ENCODE assay signal across 23 cellular contexts in the genomic region with DNA sequence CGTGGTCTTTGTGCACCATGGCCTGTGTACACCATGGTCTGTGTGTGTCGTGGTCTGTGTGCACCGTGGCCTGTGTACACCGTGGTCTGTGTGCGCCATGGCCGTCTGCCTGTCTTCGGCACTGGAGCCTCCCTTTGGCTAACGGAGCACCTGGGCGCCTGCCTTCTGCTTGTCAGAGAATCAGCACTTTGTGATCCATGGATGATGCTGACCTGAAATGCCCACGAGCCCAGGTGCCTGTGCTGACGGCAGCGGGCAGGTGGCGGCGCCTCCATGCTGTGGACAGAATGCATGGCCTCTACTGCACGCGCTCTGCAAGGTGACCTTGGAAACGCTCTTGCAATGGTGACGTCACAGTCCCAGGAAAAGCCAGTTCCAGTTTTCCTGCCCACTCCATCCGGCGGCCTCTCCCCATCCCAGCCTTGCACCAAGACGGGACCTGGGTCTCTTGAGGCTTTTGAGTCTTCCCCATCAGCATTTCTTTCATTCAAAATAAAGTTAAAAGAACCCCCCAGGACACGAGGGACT. TPM values are rescaled to one million over a fixed set of nuclear protein-coding genes. Genes with fewer than 3 reads are reported as not detected.
DNase-seq lines count a peak whose midpoint lies in the region; ATAC-seq, FAIRE-seq and TF ChIP-seq lines count a peak whose summit lies in the region.
"Had no signal": no experiment of that assay in that cellular context is flagged by ENCODE, and none has a peak within 500 bp of the region (broad histone marks: within the 10 kb centered on the region; RNA-seq: fewer than 3 reads in every experiment).

No MANE protein-coding gene starts in this region.

- H3K9me3 ChIP-seq in K562 (replicated peaks; ENCODE audit: control insufficient read depth, insufficient read depth, low read depth, low read length): no peaks in the 10 kb centered on the region
- no peaks in the 10 kb centered on the region for H3K9me3 ChIP-seq in mesenchymal stem cell (ENCODE audit: control insufficient read depth, low read length)
- H3K9me3 ChIP-seq: BLaER1 had no signal

- no peak overlapping the region for H3K14ac ChIP-seq in mesenchymal stem cell (ENCODE audit: low read length in 2 of 2)

- DNase-seq in NCI-H748 (lab: John Stamatoyannopoulos, UW; ENCODE audit: unreplicated experiment): peak; percentile 10
- DNase-seq in NCI-H748 treated with DMSO at 0.1 percent for 48 hours (lab: John Stamatoyannopoulos, UW): no peak
- DNase-seq in COLO668 (lab: John Stamatoyannopoulos, UW; ENCODE audit: unreplicated experiment): peak; percentile 4
- peak; percentile 34 for DNase-seq in NCI-H146 (lab: John Stamatoyannopoulos, UW)
- no peak for DNase-seq in K562 (ENCODE audit: extremely low read depth in 1 of 4, low spot score in 3 of 4)
- no peak for DNase-seq in mesenchymal stem cell
- DNase-seq in stimulated activated naive CD8-positive, alpha-beta T cell treated with anti-CD3 and anti-CD28 coated beads, Interleukin-15, amount 100 ng/mL, for 72 hours: no peak
- no peak for DNase-seq in glutamatergic neuron
- DNase-seq: 8988T; Calu3; CD4-positive, alpha-beta memory T cell; DMS 273 treated with DMSO at 0.1 percent for 48 hours; DMS79 treated with DMSO at 0.1 percent for 48 hours; GF-D8; H9; IMR-90; KBM-7 had no signal

- H3K4me3 Mint-ChIP-seq in stimulated activated naive CD8-positive, alpha-beta T cell treated with anti-CD3 and anti-CD28 coated beads, Interleukin-15, amount 100 ng/mL, for 72 hours: no peak overlapping the region
- no peak overlapping the region for H3K4me3 Mint-ChIP-seq in glutamatergic neuron (ENCODE audit: unreplicated experiment)
- H3K4me3 Mint-ChIP-seq: CD14-positive monocyte; CD4-positive, alpha-beta memory T cell; GM23338; H9 had no signal

- H3K23ac ChIP-seq in mesenchymal stem cell (ENCODE audit: low read length in 2 of 2): no peak overlapping the region

- in situ Hi-C loops in K562 (cut with MboI): no loop called here

- H3K79me1 ChIP-seq in mesenchymal stem cell (replicated peaks; ENCODE audit: low read length, poor library complexity, severe bottlenecking): no peaks in the 10 kb centered on the region

- TF ChIP-seq RAD21 in K562 (CRISPR knock-in tag; conservative IDR thresholded peaks at IDR 0.05 in 1 of 2, IDR thresholded peaks at IDR 0.05 in 1 of 2): no peak

- no peaks in the 10 kb centered on the region for H3K4me1 Mint-ChIP-seq in stimulated activated naive CD8-positive, alpha-beta T cell treated with anti-CD3 and anti-CD28 coated beads, Interleukin-15, amount 100 ng/mL, for 72 hours
- no peaks in the 10 kb centered on the region for H3K4me1 Mint-ChIP-seq in glutamatergic neuron (ENCODE audit: low read depth, unreplicated experiment)
- H3K4me1 Mint-ChIP-seq: CD14-positive monocyte; CD4-positive, alpha-beta memory T cell had no signal

- intact Hi-C loops in K562 (cut with micrococcal nuclease): no loop called here

- TF ChIP-seq CTCF in K562 (IDR thresholded peaks at IDR 0.05 in 2 of 3, conservative IDR thresholded peaks at IDR 0.05 in 1 of 3; ENCODE audit: insufficient read depth in 2 of 3, low read depth in 1 of 3, low read length in 3 of 3) (no peak), glutamatergic neuron (IDR thresholded peaks at IDR 0.05; ENCODE audit: partially characterized antibody, unreplicated experiment) (no peak)

- H3K9ac ChIP-seq in K562 (ENCODE audit: insufficient read depth in 1 of 2, low read depth in 2 of 2, low read length in 2 of 2) (no peak overlapping the region), mesenchymal stem cell (ENCODE audit: low read length) (no peak overlapping the region)
- H3K9ac ChIP-seq: BLaER1 had no signal

- H3K4ac ChIP-seq in mesenchymal stem cell (ENCODE audit: low read depth in 1 of 2, low read length in 2 of 2): peak overlapping the region in 1 of 2 experiments; percentile 35

- BruUV-seq in K562 (replicated peaks; lab: Mats Ljungman, UMichigan): no TSS peak

- no peak overlapping the region for H2BK5ac ChIP-seq in mesenchymal stem cell (ENCODE audit: low read depth, low read length, poor library complexity, severe bottlenecking)

- no peak overlapping the region for H2BK120ac ChIP-seq in mesenchymal stem cell (ENCODE audit: low read depth, low read length)

- peaks cover 9% of the 10 kb centered on the region for H3K27me3 Mint-ChIP-seq in stimulated activated naive CD8-positive, alpha-beta T cell treated with anti-CD3 and anti-CD28 coated beads, Interleukin-15, amount 100 ng/mL, for 72 hours
- H3K27me3 Mint-ChIP-seq in glutamatergic neuron (ENCODE audit: unreplicated experiment): no peaks in the 10 kb centered on the region
- H3K27me3 Mint-ChIP-seq: CD4-positive, alpha-beta memory T cell had no signal

- H2BK12ac ChIP-seq in mesenchymal stem cell (ENCODE audit: low read length in 2 of 2): no peak overlapping the region

- H2AFZ ChIP-seq in K562 (ENCODE audit: low read depth, low read length): no peak overlapping the region
- no peak overlapping the region for H2AFZ ChIP-seq in mesenchymal stem cell (ENCODE audit: low read depth, low read length)
- H2AFZ ChIP-seq: GM23338 had no signal

- FAIRE-seq in K562 (lab: Jason Lieb, UNC): no peak

- H2BK15ac ChIP-seq in mesenchymal stem cell (ENCODE audit: low read depth, poor library complexity, severe bottlenecking): no peak overlapping the region

- POLR2A ChIA-PET in K562 (lab: Yijun Ruan, JAX): no interaction called here

- H3K18ac ChIP-seq in mesenchymal stem cell (ENCODE audit: low read depth in 1 of 2, low read length in 2 of 2): no peak overlapping the region

- no peak overlapping the region for H2AK5ac ChIP-seq in mesenchymal stem cell (ENCODE audit: low read length, severe bottlenecking)

- TF ChIP-seq POLR2A in K562 (conservative IDR thresholded peaks at IDR 0.05): no peak

- CTCF ChIA-PET in K562 (lab: Yijun Ruan, JAX; ENCODE audit: low intra/inter-chr PET ratio): no interaction called here

- no peak overlapping the region for H3K27ac ChIP-seq in K562 (ENCODE audit: extremely low read depth, low read depth, low read length)
- no peak overlapping the region for H3K27ac ChIP-seq in mesenchymal stem cell (ENCODE audit: low read length, poor library complexity, severe bottlenecking)
- H3K27ac ChIP-seq: BLaER1 had no signal

- no peak for TF ChIP-seq EP300 in K562 (IDR thresholded peaks at IDR 0.05; ENCODE audit: low read length)

- peaks cover 4% of the 10 kb centered on the region; the same call in 1 of the 2 replicates for H4K20me1 ChIP-seq in K562 (replicated peaks; ENCODE audit: control insufficient read depth, insufficient read depth, low read length)
- H4K20me1 ChIP-seq: BLaER1 had no signal

- no peak overlapping the region for H4K91ac ChIP-seq in mesenchymal stem cell (ENCODE audit: low read length)

- H3K9me1 ChIP-seq in K562 (ENCODE audit: control insufficient read depth, insufficient read depth, low read length): peaks cover 3% of the 10 kb centered on the region

- no peaks in the 10 kb centered on the region for H3K79me2 ChIP-seq in K562 (ENCODE audit: control insufficient read depth, insufficient read depth, low read length)

- no peaks in the 10 kb centered on the region for H3K36me3 Mint-ChIP-seq in glutamatergic neuron (ENCODE audit: unreplicated experiment)
- H3K36me3 Mint-ChIP-seq: CD14-positive monocyte; CD4-positive, alpha-beta memory T cell had no signal

- H3K4me1 ChIP-seq in K562 (replicated peaks in 1 of 2; ENCODE audit: control insufficient read depth in 2 of 2, insufficient read depth in 2 of 2, low read length in 2 of 2) (peaks cover 0 to 7% of the 10 kb centered on the region in 2 experiments; a peak in 3 of 5 replicates), mesenchymal stem cell (ENCODE audit: control insufficient read depth, insufficient read depth, low read depth, low read length) (peaks cover 2% of the 10 kb centered on the region)
- H3K4me1 ChIP-seq: BLaER1 had no signal

- H3K27me3 ChIP-seq in K562 (ENCODE audit: control insufficient read depth in 2 of 2, insufficient read depth in 2 of 2, low read length in 2 of 2) (peaks cover 24 to 58% of the 10 kb centered on the region in 2 experiments), mesenchymal stem cell (ENCODE audit: control insufficient read depth in 1 of 2, insufficient read depth in 1 of 2, low read length in 2 of 2) (peaks cover 0 to 6% of the 10 kb centered on the region in 2 experiments)
- H3K27me3 ChIP-seq: BLaER1 had no signal

- no peak overlapping the region for H3K27ac Mint-ChIP-seq in stimulated activated naive CD8-positive, alpha-beta T cell treated with anti-CD3 and anti-CD28 coated beads, Interleukin-15, amount 100 ng/mL, for 72 hours
- H3K27ac Mint-ChIP-seq in glutamatergic neuron (ENCODE audit: unreplicated experiment): no peak overlapping the region
- H3K27ac Mint-ChIP-seq: CD14-positive monocyte; CD4-positive, alpha-beta memory T cell; GM23338; H9 had no signal

- ATAC-seq in K562: no peak
- no peak for ATAC-seq in stimulated activated naive CD8-positive, alpha-beta T cell treated with anti-CD3 and anti-CD28 coated beads, Interleukin-15, amount 100 ng/mL, for 72 hours
- ATAC-seq: GM23338 had no signal

- 6% methylated on average over 22 of the region's 22 CpGs for WGBS in K562 (ENCODE audit: insufficient coverage, low coverage, missing lambda C conversion rate)
- WGBS in mesenchymal stem cell: 86% methylated on average over 22 of the region's 22 CpGs

- H4K8ac ChIP-seq in mesenchymal stem cell (ENCODE audit: low read length): no peak overlapping the region

- no peak overlapping the region for H3K4me2 ChIP-seq in K562 (ENCODE audit: insufficient read depth, low read length)
- no peak overlapping the region for H3K4me2 ChIP-seq in mesenchymal stem cell (ENCODE audit: low read length, poor library complexity, severe bottlenecking)
- H3K4me2 ChIP-seq: BLaER1, GM23338 had no signal

- H3K36me3 ChIP-seq in K562 (ENCODE audit: control insufficient read depth, insufficient read depth, low read length) (no peaks in the 10 kb centered on the region), mesenchymal stem cell (ENCODE audit: control insufficient read depth in 1 of 2, insufficient read depth in 2 of 2, low read depth in 1 of 2, low read length in 2 of 2) (no peaks in the 10 kb centered on the region)
- H3K36me3 ChIP-seq: BLaER1 had no signal

- no peak overlapping the region for H3K4me3 ChIP-seq in K562
- no peak overlapping the region for H3K4me3 ChIP-seq in mesenchymal stem cell (ENCODE audit: insufficient read depth in 1 of 2, low read depth in 1 of 2, low read length in 2 of 2)
- H3K4me3 ChIP-seq: BLaER1, GM23338 had no signal

- no peaks in the 10 kb centered on the region for H3K9me3 Mint-ChIP-seq in stimulated activated naive CD8-positive, alpha-beta T cell treated with anti-CD3 and anti-CD28 coated beads, Interleukin-15, amount 100 ng/mL, for 72 hours
- no peaks in the 10 kb centered on the region for H3K9me3 Mint-ChIP-seq in glutamatergic neuron (ENCODE audit: unreplicated experiment)

RNA-seq across cellular contexts. Expression of a gene that starts 14.6 kb away (rescaled TPM):
- total RNA-seq in K562 (2011; cell fraction: chromatin; rRNA removed; ENCODE audit: low replicate concordance): not detected in 2 replicates
- not detected in 2 replicates for total RNA-seq in K562 (2011; cell fraction: nucleolus; rRNA removed)
- total RNA-seq in K562 (2011; cell fraction: nucleoplasm; rRNA removed): not detected in 2 replicates
- total RNA-seq in K562 (2014; rRNA removed): not detected in 2 replicates
- not detected in 2 replicates for total RNA-seq in K562 (2014; rRNA removed; fragmentation: Illumina TruSeq; extraction: Trizol)
- total RNA-seq in K562 (2015; rRNA removed; fragmentation: Illumina TruSeq; extraction: Trizol): not detected in 2 replicates
- total RNA-seq in K562 (2021): not detected in 2 replicates
- not detected in 2 replicates for polyA plus RNA-seq in K562 (2011; rRNA removed)
- not detected in 2 replicates for polyA plus RNA-seq in K562 (2011; cell fraction: cytosol; rRNA removed)
- not detected in 2 replicates for polyA plus RNA-seq in K562 (2011; cell fraction: nucleus; rRNA removed)
- not detected in 2 replicates for polyA plus RNA-seq in K562 (2012)
- polyA plus RNA-seq in K562 (2014; fragmentation: Illumina TruSeq; extraction: Trizol): not detected in 2 replicates
- not detected for polyA plus RNA-seq in K562 (2014; fragmentation: Nextera tagmentation; extraction: Ambion mirVana)
- not detected in 2 replicates for polyA plus RNA-seq in K562 (2014; rRNA removed)
- not detected in 2 replicates for polyA minus RNA-seq in K562 (2011; rRNA and poly(A)+ RNA removed)
- polyA minus RNA-seq in K562 (2011; cell fraction: cytosol; rRNA and poly(A)+ RNA removed): not detected in 2 replicates
- polyA minus RNA-seq in K562 (2011; cell fraction: nucleus; rRNA and poly(A)+ RNA removed): not detected in 2 replicates
- not detected for polyA plus RNA-seq in mesenchymal stem cell (2013, experiment 1 of 2)
- polyA plus RNA-seq in mesenchymal stem cell (2013, experiment 2 of 2): not detected
- total RNA-seq in glutamatergic neuron (ENCODE audit: unreplicated experiment): not detected
- total RNA-seq: A673; Calu3; CD4-positive, alpha-beta memory T cell; GM23338; HT-29; IMR-90 had no signal
- polyA plus RNA-seq: AG04450; CD14-positive monocyte; CD4-positive, alpha-beta memory T cell; GM23338; IMR-90 had no signal

RNA-seq across cellular contexts. Expression of a gene that starts 21.6 kb away (rescaled TPM):
- total RNA-seq in K562 (2011; cell fraction: chromatin; rRNA removed; ENCODE audit: low replicate concordance): 0.42 TPM in 1 of 2 replicates, not detected in the other
- 0.26 and 0.33 TPM in 2 replicates for total RNA-seq in K562 (2011; cell fraction: nucleolus; rRNA removed)
- total RNA-seq in K562 (2011; cell fraction: nucleoplasm; rRNA removed): 0.31 and 0.44 TPM in 2 replicates
- 0.16 and 0.41 TPM in 2 replicates for total RNA-seq in K562 (2014; rRNA removed)
- not detected in 2 replicates for total RNA-seq in K562 (2014; rRNA removed; fragmentation: Illumina TruSeq; extraction: Trizol)
- total RNA-seq in K562 (2015; rRNA removed; fragmentation: Illumina TruSeq; extraction: Trizol): 0.19 TPM in 1 of 2 replicates, not detected in the other
- 0.29 TPM in 1 of 2 replicates, not detected in the other for total RNA-seq in K562 (2021)
- polyA plus RNA-seq in K562 (2011; rRNA removed): 0.16 and 0.17 TPM in 2 replicates
- 0.22 and 0.40 TPM in 2 replicates for polyA plus RNA-seq in K562 (2011; cell fraction: cytosol; rRNA removed)
- polyA plus RNA-seq in K562 (2011; cell fraction: nucleus; rRNA removed): 0.59 and 0.65 TPM in 2 replicates
- polyA plus RNA-seq in K562 (2012): 0.16 and 0.68 TPM in 2 replicates
- not detected in 2 replicates for polyA plus RNA-seq in K562 (2014; fragmentation: Illumina TruSeq; extraction: Trizol)
- polyA plus RNA-seq in K562 (2014; fragmentation: Nextera tagmentation; extraction: Ambion mirVana): not detected
- polyA plus RNA-seq in K562 (2014; rRNA removed): 0.24 TPM in 1 of 2 replicates, not detected in the other
- not detected in 2 replicates for polyA minus RNA-seq in K562 (2011; rRNA and poly(A)+ RNA removed)
- not detected in 2 replicates for polyA minus RNA-seq in K562 (2011; cell fraction: cytosol; rRNA and poly(A)+ RNA removed)
- 0.22 TPM in 1 of 2 replicates, not detected in the other for polyA minus RNA-seq in K562 (2011; cell fraction: nucleus; rRNA and poly(A)+ RNA removed)
- polyA plus RNA-seq in mesenchymal stem cell (2013, experiment 1 of 2): not detected
- polyA plus RNA-seq in mesenchymal stem cell (2013, experiment 2 of 2): not detected
- not detected for total RNA-seq in glutamatergic neuron (ENCODE audit: unreplicated experiment)
- total RNA-seq: A673; Calu3; CD4-positive, alpha-beta memory T cell; H9; HT-29; IMR-90 had no signal
- polyA plus RNA-seq: AG04450; CD14-positive monocyte; CD4-positive, alpha-beta memory T cell; GM23338; IMR-90 had no signal

RNA-seq across cellular contexts. Expression of a gene that starts 24.3 kb away (rescaled TPM):
- total RNA-seq in K562 (2011; cell fraction: chromatin; rRNA removed; ENCODE audit: low replicate concordance): not detected in 2 replicates
- total RNA-seq in K562 (2011; cell fraction: nucleolus; rRNA removed): not detected in 2 replicates
- total RNA-seq in K562 (2011; cell fraction: nucleoplasm; rRNA removed): not detected in 2 replicates
- total RNA-seq in K562 (2014; rRNA removed) (0.05 TPM in 1 of 2 replicates, not detected in the other), K562 (2014; rRNA removed; fragmentation: Illumina TruSeq; extraction: Trizol) (not detected in 2 replicates), K562 (2015; rRNA removed; fragmentation: Illumina TruSeq; extraction: Trizol) (not detected in 2 replicates), K562 (2021) (not detected in 2 replicates), glutamatergic neuron (ENCODE audit: unreplicated experiment) (0.76 TPM)
- polyA plus RNA-seq in K562 (2011; rRNA removed) (not detected in 2 replicates), K562 (2014; fragmentation: Illumina TruSeq; extraction: Trizol) (not detected in 2 replicates), K562 (2014; fragmentation: Nextera tagmentation; extraction: Ambion mirVana) (not detected), K562 (2014; rRNA removed) (not detected in 2 replicates)
- polyA plus RNA-seq in K562 (2011; cell fraction: cytosol; rRNA removed): not detected in 2 replicates
- not detected in 2 replicates for polyA plus RNA-seq in K562 (2011; cell fraction: nucleus; rRNA removed)
- 0.10 and 0.30 TPM in 2 replicates for polyA plus RNA-seq in K562 (2012)
- not detected in 2 replicates for polyA minus RNA-seq in K562 (2011; rRNA and poly(A)+ RNA removed)
- polyA minus RNA-seq in K562 (2011; cell fraction: cytosol; rRNA and poly(A)+ RNA removed): not detected in 2 replicates
- not detected in 2 replicates for polyA minus RNA-seq in K562 (2011; cell fraction: nucleus; rRNA and poly(A)+ RNA removed)
- polyA plus RNA-seq in mesenchymal stem cell (2013, experiment 1 of 2): not detected
- not detected for polyA plus RNA-seq in mesenchymal stem cell (2013, experiment 2 of 2)
- total RNA-seq: A673, Calu3, HT-29, IMR-90 had no signal
- polyA plus RNA-seq: AG04450, CD14-positive monocyte, IMR-90 had no signal

RNA-seq across cellular contexts. Expression of a gene that starts 38.4 kb away (rescaled TPM):
- not detected in 2 replicates for total RNA-seq in K562 (2011; cell fraction: chromatin; rRNA removed; ENCODE audit: low replicate concordance)
- total RNA-seq in K562 (2011; cell fraction: nucleolus; rRNA removed): not detected in 2 replicates
- total RNA-seq in K562 (2011; cell fraction: nucleoplasm; rRNA removed): not detected in 2 replicates
- total RNA-seq in K562 (2014; rRNA removed): not detected in 2 replicates
- total RNA-seq in K562 (2014; rRNA removed; fragmentation: Illumina TruSeq; extraction: Trizol): not detected in 2 replicates
- not detected in 2 replicates for total RNA-seq in K562 (2015; rRNA removed; fragmentation: Illumina TruSeq; extraction: Trizol)
- not detected in 2 replicates for total RNA-seq in K562 (2021)
- not detected in 2 replicates for polyA plus RNA-seq in K562 (2011; rRNA removed)
- not detected in 2 replicates for polyA plus RNA-seq in K562 (2011; cell fraction: cytosol; rRNA removed)
- not detected in 2 replicates for polyA plus RNA-seq in K562 (2011; cell fraction: nucleus; rRNA removed)
- not detected in 2 replicates for polyA plus RNA-seq in K562 (2012)
- not detected in 2 replicates for polyA plus RNA-seq in K562 (2014; fragmentation: Illumina TruSeq; extraction: Trizol)
- polyA plus RNA-seq in K562 (2014; fragmentation: Nextera tagmentation; extraction: Ambion mirVana): not detected
- not detected in 2 replicates for polyA plus RNA-seq in K562 (2014; rRNA removed)
- not detected in 2 replicates for polyA minus RNA-seq in K562 (2011; rRNA and poly(A)+ RNA removed)
- polyA minus RNA-seq in K562 (2011; cell fraction: cytosol; rRNA and poly(A)+ RNA removed): not detected in 2 replicates
- not detected in 2 replicates for polyA minus RNA-seq in K562 (2011; cell fraction: nucleus; rRNA and poly(A)+ RNA removed)
- not detected for polyA plus RNA-seq in mesenchymal stem cell (2013, experiment 1 of 2)
- not detected for polyA plus RNA-seq in mesenchymal stem cell (2013, experiment 2 of 2)
- total RNA-seq in glutamatergic neuron (ENCODE audit: unreplicated experiment): not detected
- total RNA-seq: A673; Calu3; CD4-positive, alpha-beta memory T cell; GM23338; H9; HT-29; IMR-90 had no signal
- polyA plus RNA-seq: AG04450; CD14-positive monocyte; CD4-positive, alpha-beta memory T cell; GM23338; IMR-90 had no signal

Comparison
In these comparisons a context has a peak if more than half of its experiments do, and no peak if none do; other contexts are left out.
1. DNase-seq: peak in NCI-H748 (single experiment), COLO668 (single experiment) and NCI-H146 (single experiment); none in NCI-H748 treated with DMSO at 0.1 percent for 48 hours (single experiment), K562 (0 of 4), mesenchymal stem cell (single experiment), stimulated activated naive CD8-positive, alpha-beta T cell treated with anti-CD3 and anti-CD28 coated beads, Interleukin-15, amount 100 ng/mL, for 72 hours (0 of 2) and glutamatergic neuron (single experiment).